ENCODE assay signal across 8 cellular contexts in genomic region chr2:62309465-62310091, GRCh38.
DNase-seq lines count a peak whose midpoint lies in the region; ATAC-seq and TF ChIP-seq lines count a peak whose summit lies in the region.

No MANE protein-coding gene starts in this region.

- CTCF ChIA-PET in PC-9 (lab: Charles Lee) = no interaction called here

- peak overlapping the region in 1 of 2 experiments; percentile 67; a peak in 2 of 5 replicates for H3K4me3 Mint-ChIP-seq in H9

- H2BK5ac ChIP-seq in H9 (ENCODE audit: insufficient read length, low read length) = no peak overlapping the region

- peak overlapping the region; percentile 6 for H4K5ac ChIP-seq in H9 (ENCODE audit: insufficient read length, low read depth, low read length)

- peaks cover 37% of the 10 kb centered on the region for H3F3A ChIP-seq in PC-9 (ENCODE audit: insufficient read depth, low read depth)

- H3K4me2 ChIP-seq in H9 (ENCODE audit: insufficient read depth, insufficient read length, low read length) = peak overlapping the region; percentile 0
- no peak overlapping the region for H3K4me2 ChIP-seq in PC-9

- peak overlapping the region; percentile 91 to 98 (median 92) for H3K27ac Mint-ChIP-seq in H9

- no peak overlapping the region for H3K23ac ChIP-seq in H9 (ENCODE audit: insufficient read length, low read depth, low read length)

- H3K4me1 Mint-ChIP-seq in H9 = peaks cover 47 to 53% of the 10 kb centered on the region in 2 experiments

- H3K4me3 ChIP-seq in PC-9 (no peak overlapping the region), fibroblast of villous mesenchyme (ENCODE audit: low read depth, low read length) (no peak overlapping the region), thoracic aorta (peak overlapping the region; percentile 51)

- no TSS peak for BruUV-seq in PC-9 (replicated peaks; lab: Mats Ljungman, UMichigan)

- no peaks in the 10 kb centered on the region for H3K23me2 ChIP-seq in H9 (ENCODE audit: insufficient read length, low read depth, low read length, poor library complexity, severe bottlenecking)

- H3K18ac ChIP-seq in H9 (ENCODE audit: insufficient read length, low read depth, low read length) = peak overlapping the region; percentile 52

- H3K27me3 Mint-ChIP-seq in H9 (ENCODE audit: low read depth) = no peaks in the 10 kb centered on the region

- H3K9me3 Mint-ChIP-seq in H9 = no peaks in the 10 kb centered on the region

- H3K14ac ChIP-seq in H9 (ENCODE audit: insufficient read depth, low read length) = 0 out of 2 replicates have a peak overlapping the region, but pooled peaks have one; percentile 47

- H4K20me1 ChIP-seq in H9 (ENCODE audit: control insufficient read depth, insufficient read depth, insufficient read length) = no peaks in the 10 kb centered on the region
- H4K20me1 ChIP-seq in PC-9 (ENCODE audit: insufficient read depth) = no peaks in the 10 kb centered on the region

- DNase-seq in H9 (peak; percentile 53), PC-9 (no peak), fibroblast of villous mesenchyme (ENCODE audit: low read depth) (peak; percentile 22), thoracic aorta (ENCODE audit: low spot score) (no peak), amygdala (lab: John Stamatoyannopoulos, UW) (no peak), NCI-H748 treated with DMSO at 0.1 percent for 48 hours (lab: John Stamatoyannopoulos, UW) (no peak)
- DNase-seq in effector CD8-positive, alpha-beta T cell (lab: John Stamatoyannopoulos, UW) = no peak

- H3K4ac ChIP-seq in H9 (ENCODE audit: low read depth, low read length) = no peak overlapping the region

- no peak overlapping the region for H3T11ph ChIP-seq in H9 (ENCODE audit: low read length)

- no peak overlapping the region for H2BK120ac ChIP-seq in H9 (ENCODE audit: low read depth, low read length, poor library complexity, severe bottlenecking)

- no peak overlapping the region for H4K91ac ChIP-seq in H9 (ENCODE audit: insufficient read length, low read depth, low read length)

- H2AK5ac ChIP-seq in H9 (ENCODE audit: insufficient read length, low read length) = no peak overlapping the region

- no peak for TF ChIP-seq CTCF in H9 (conservative IDR thresholded peaks at IDR 0.05)
- TF ChIP-seq CTCF in PC-9 (conservative IDR thresholded peaks at IDR 0.05) = no peak
- TF ChIP-seq CTCF in fibroblast of villous mesenchyme (IDR thresholded peaks at IDR 0.05; ENCODE audit: insufficient read depth, low read depth, low read length) = no peak
- no peak for TF ChIP-seq CTCF in thoracic aorta (IDR thresholded peaks at IDR 0.05)

- H3K9me2 ChIP-seq in PC-9 (ENCODE audit: insufficient read depth) = no peaks in the 10 kb centered on the region; the same call in 1 of the 2 replicates

- no peaks in the 10 kb centered on the region for H3K79me2 ChIP-seq in H9 (ENCODE audit: insufficient read depth, low read length)
- no peaks in the 10 kb centered on the region for H3K79me2 ChIP-seq in PC-9 (ENCODE audit: low read depth)

- peak; percentile 60 for ATAC-seq in GM18517 (IDR thresholded peaks at IDR 0.05; ENCODE audit: unreplicated experiment)
- no peak for ATAC-seq in thoracic aorta (ENCODE audit: insufficient number of reproducible peaks, low FRiP score, low read depth)

- H4K8ac ChIP-seq in H9 (replicated peaks; ENCODE audit: insufficient read length, low read depth, low read length) = no peak overlapping the region

- POLR2A ChIA-PET in PC-9 (lab: Charles Lee; ENCODE audit: unreplicated experiment) = no interaction called here

- no peaks in the 10 kb centered on the region for H3K36me3 ChIP-seq in PC-9 (ENCODE audit: low read depth)
- H3K36me3 ChIP-seq in thoracic aorta = no peaks in the 10 kb centered on the region

- H2BK15ac ChIP-seq in H9 (ENCODE audit: low read depth, low read length) = no peak overlapping the region

- H3K36me3 Mint-ChIP-seq in H9 (ENCODE audit: insufficient read depth in 1 of 3, low read depth in 3 of 3) = no peaks in the 10 kb centered on the region

- H2BK20ac ChIP-seq in H9 (ENCODE audit: low read depth, low read length, poor library complexity, severe bottlenecking) = no peak overlapping the region

- intact Hi-C loops in PC-9 (cut with micrococcal nuclease; ENCODE audit: unreplicated experiment) = loop anchor here (5.0 to 10.0 kb wide), 4 partner anchors 317 to 547 kb away; partner anchors contain the start of gene EHBP1

- H3K79me1 ChIP-seq in H9 (ENCODE audit: insufficient read depth, low read depth, low read length, poor library complexity, severe bottlenecking) = no peaks in the 10 kb centered on the region

- no CpG with 5 or more reads among the region's 17 CpGs for WGBS in H9 (ENCODE audit: extremely low coverage, insufficient read length, low lambda C conversion rate)

- no peak overlapping the region for H2AFZ ChIP-seq in H9 (ENCODE audit: low read length)
- no peak overlapping the region for H2AFZ ChIP-seq in PC-9

- H3K27ac ChIP-seq in H9 (ENCODE audit: insufficient read length, low read depth, low read length) = peak overlapping the region; percentile 0
- peak overlapping the region; percentile 4; the same call in 1 of the 2 replicates for H3K27ac ChIP-seq in PC-9
- H3K27ac ChIP-seq in thoracic aorta = peak overlapping the region in 1 of 2 donors; percentile 34

- peaks cover 25% of the 10 kb centered on the region for H3K4me1 ChIP-seq in H9 (ENCODE audit: insufficient read depth, low read length)
- peaks cover 37% of the 10 kb centered on the region for H3K4me1 ChIP-seq in PC-9 (replicated peaks; ENCODE audit: insufficient read depth)
- H3K4me1 ChIP-seq in thoracic aorta (ENCODE audit: control insufficient read depth in 1 of 2, low read depth in 2 of 2) = peaks cover 12 to 20% of the 10 kb centered on the region in 2 donors

- H3K9me3 ChIP-seq in H9 (ENCODE audit: control insufficient read depth, low read depth, low read length) = no peaks in the 10 kb centered on the region
- H3K9me3 ChIP-seq in PC-9 (ENCODE audit: insufficient read depth, low read depth) = no peaks in the 10 kb centered on the region
- H3K9me3 ChIP-seq in thoracic aorta = no peaks in the 10 kb centered on the region

- no peak overlapping the region for H2BK12ac ChIP-seq in H9 (ENCODE audit: insufficient read length, low read depth, low read length)

- H3K27me3 ChIP-seq in H9 (ENCODE audit: insufficient read depth, low read length) (no peaks in the 10 kb centered on the region), PC-9 (ENCODE audit: insufficient read depth, low read depth) (no peaks in the 10 kb centered on the region), thoracic aorta (replicated peaks; ENCODE audit: insufficient read depth) (no peaks in the 10 kb centered on the region)

- H3K56ac ChIP-seq in H9 (ENCODE audit: insufficient read length, low read depth, low read length) = no peak overlapping the region

- no peak overlapping the region for H3K9ac ChIP-seq in H9 (ENCODE audit: extremely low read depth, insufficient read length, low read length)

Comparison
In these comparisons a context has a peak if more than half of its experiments do, and no peak if none do; other contexts are left out.
1. DNase-seq: peak in H9 (single experiment) and fibroblast of villous mesenchyme (single experiment); none in PC-9 (0 of 2), thoracic aorta (single experiment), effector CD8-positive, alpha-beta T cell (single experiment), amygdala (0 of 56) and NCI-H748 treated with DMSO at 0.1 percent for 48 hours (single experiment).